ENCODE assay signal across 8 cellular contexts in the genomic region with DNA sequence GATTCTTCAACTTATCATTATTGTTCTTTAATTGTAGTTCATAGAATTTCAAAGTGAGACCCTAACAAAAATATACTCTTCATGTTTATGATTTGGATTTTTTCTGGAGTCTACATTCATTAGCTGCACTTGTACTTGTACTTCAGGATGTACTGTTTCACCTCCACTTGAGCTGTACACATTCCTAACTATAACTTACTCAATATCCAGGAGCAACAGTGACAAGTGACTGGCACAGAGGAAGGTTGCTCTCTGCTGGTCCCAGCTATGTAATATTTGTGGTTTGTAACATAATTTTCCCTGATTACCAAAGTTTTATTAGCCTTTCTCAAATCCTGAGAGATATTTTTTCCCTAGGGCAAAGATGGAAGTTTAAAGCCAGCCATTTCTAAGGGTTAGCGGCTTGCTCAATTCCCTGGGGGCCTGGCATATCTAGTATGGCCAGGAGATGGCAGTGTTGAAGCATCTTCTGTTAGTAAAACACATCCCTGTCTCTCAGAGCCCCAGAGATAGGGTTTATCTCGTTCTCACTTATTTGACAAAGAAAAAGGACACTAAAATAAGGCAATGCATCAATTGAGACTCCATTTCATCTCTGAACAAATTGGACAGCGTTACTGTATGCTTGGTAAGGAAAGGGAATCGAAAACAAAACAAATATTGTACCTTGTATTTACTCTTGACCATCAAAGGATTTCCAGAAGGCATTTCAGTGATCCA. TPM values are rescaled to one million over a fixed set of nuclear protein-coding genes. Genes with fewer than 3 reads are reported as not detected.
DNase-seq lines count a peak whose midpoint lies in the region; ATAC-seq, FAIRE-seq and TF ChIP-seq lines count a peak whose summit lies in the region.

No MANE protein-coding gene starts in this region.

- DNase-seq in A673 (ENCODE audit: low spot score) (peak; percentile 80), NCI-H1694 treated with DMSO at 0.1 percent for 48 hours (lab: John Stamatoyannopoulos, UW) (peak; percentile 20), chondrocyte (ENCODE audit: low spot score) (no peak), HepG2 (ENCODE audit: low spot score) (peak; percentile 46)
- DNase-seq in stimulated activated CD8-positive, alpha-beta memory T cell treated with anti-CD3 and anti-CD28 coated beads, Interleukin-12 subunit alpha, Interleukin-12 subunit beta, amount 100 ng/mL, for 4 hours (ENCODE audit: low read depth), result peak; percentile 1

- peaks cover 2% of the 10 kb centered on the region for H3K4me1 Mint-ChIP-seq in chondrocyte (ENCODE audit: low read depth)

- 2% methylated on average over 4 of the region's 4 CpGs for WGBS in HepG2 (ENCODE audit: low lambda C conversion rate)

- H3K4me1 ChIP-seq in A673 (ENCODE audit: insufficient read depth, low read length, poor library complexity, severe bottlenecking) (no peaks in the 10 kb centered on the region), HepG2 (ENCODE audit: insufficient read depth, low read length) (no peaks in the 10 kb centered on the region)

- H3K27ac ChIP-seq in A673 (ENCODE audit: low read depth, low read length, poor library complexity, severe bottlenecking) (no peak overlapping the region), VCaP (no peak overlapping the region), HepG2 (ENCODE audit: extremely low read length, insufficient read depth, low read length) (no peak overlapping the region)

- no peak overlapping the region for H3K4me2 ChIP-seq in HepG2 (ENCODE audit: low read depth, low read length)

- no peaks in the 10 kb centered on the region for H3K9me3 Mint-ChIP-seq in chondrocyte (ENCODE audit: low read depth)

- ATAC-seq in HG02763 (IDR thresholded peaks at IDR 0.05; ENCODE audit: unreplicated experiment) (peak; percentile 80), HepG2 (peak; percentile 86)

- no peak overlapping the region for H3K4me3 ChIP-seq in A673 (ENCODE audit: low read depth, low read length, poor library complexity, severe bottlenecking)
- no peak overlapping the region for H3K4me3 ChIP-seq in HepG2 (replicated peaks in 1 of 3; ENCODE audit: insufficient read depth in 1 of 3, low read depth in 2 of 3, low read length in 3 of 3)

- no peak overlapping the region for H3K9ac ChIP-seq in HepG2 (ENCODE audit: insufficient read depth, low read depth, low read length)

- no peaks in the 10 kb centered on the region for H3K9me3 ChIP-seq in A673 (ENCODE audit: low read depth, low read length, poor library complexity, severe bottlenecking)
- no peaks in the 10 kb centered on the region for H3K9me3 ChIP-seq in HepG2 (ENCODE audit: low read length)

- H3K27ac Mint-ChIP-seq in chondrocyte (ENCODE audit: unreplicated experiment), result no peak overlapping the region

- no peak for FAIRE-seq in HepG2 (lab: Jason Lieb, UNC)

- H3K27me3 ChIP-seq in A673 (replicated peaks; ENCODE audit: insufficient read depth, low read depth, low read length, poor library complexity), result no peaks in the 10 kb centered on the region
- peaks cover 0 to 4% of the 10 kb centered on the region in 2 experiments; a peak in 1 of 5 replicates for H3K27me3 ChIP-seq in HepG2 (ENCODE audit: control insufficient read depth in 1 of 2, insufficient read depth in 2 of 2, low read length in 2 of 2)

- peaks cover 29% of the 10 kb centered on the region for H3K27me3 Mint-ChIP-seq in chondrocyte (ENCODE audit: low read depth)

- no peak for TF ChIP-seq EP300 in HepG2 (IDR thresholded peaks at IDR 0.05; ENCODE audit: low read depth in 2 of 2, low read length in 2 of 2)
- TF ChIP-seq EP300 in HepG2 (CRISPR knock-in tag; IDR thresholded peaks at IDR 0.05; ENCODE audit: borderline replicate concordance), result no peak

- CTCF ChIA-PET in A673 (lab: Charles Lee), result no interaction called here
- CTCF ChIA-PET in HepG2 (lab: Yijun Ruan, JAX; ENCODE audit: low intra/inter-chr PET ratio, low total read pairs), result interaction anchor here (1.5 to 3.0 kb wide), 3 partner anchors 167 to 684 kb away, joined by 5 to 18 read pairs (median 6); a partner anchor contains a TSS

- TF ChIP-seq RAD21 in HepG2 (CRISPR knock-in tag; IDR thresholded peaks at IDR 0.05), result peak; percentile 33; the same call in 1 of the 2 replicates

- no peak overlapping the region for H3K4me3 Mint-ChIP-seq in chondrocyte (ENCODE audit: unreplicated experiment)

- POLR2A ChIA-PET in A673 (lab: Charles Lee; ENCODE audit: low non-redundant PET) (no interaction called here), HepG2 (lab: Yijun Ruan, JAX) (no interaction called here)

- H3K36me3 Mint-ChIP-seq in chondrocyte (ENCODE audit: low read depth), result no peaks in the 10 kb centered on the region

- in situ Hi-C loops in HepG2 (cut with HindIII; ENCODE audit: extremely low pct_ligation_motif_present, low pct_unique_long_range_greater_than_20kb), result loop anchor here (10.0 kb wide), 1 partner anchor 261 kb away; a partner anchor contains a TSS

- TF ChIP-seq CTCF in A673 (conservative IDR thresholded peaks at IDR 0.05; ENCODE audit: low read depth, low read length) (peak; percentile 75), GM12873 (IDR thresholded peaks at IDR 0.05; ENCODE audit: insufficient read depth, low read depth, low read length, missing control alignments) (peak; percentile 80), VCaP (conservative IDR thresholded peaks at IDR 0.05) (peak; percentile 88), chondrocyte (IDR thresholded peaks at IDR 0.05) (peak; percentile 92), HepG2 (CRISPR knock-in tag; IDR thresholded peaks at IDR 0.05) (peak; percentile 76)

- H3K79me2 ChIP-seq in HepG2 (ENCODE audit: insufficient read depth, low read length), result no peaks in the 10 kb centered on the region

- no TSS peak for BruUV-seq in A673 (replicated peaks; lab: Mats Ljungman, UMichigan)
- BruUV-seq in HepG2 (replicated peaks; lab: Mats Ljungman, UMichigan), result no TSS peak

- no peak for TF ChIP-seq POLR2A in HepG2 (IDR thresholded peaks at IDR 0.05; ENCODE audit: insufficient read depth in 1 of 2, low read depth in 2 of 2, low read length in 2 of 2)

- H3K36me3 ChIP-seq in A673 (ENCODE audit: insufficient read depth, low read length, poor library complexity, severe bottlenecking), result no peaks in the 10 kb centered on the region
- no peaks in the 10 kb centered on the region for H3K36me3 ChIP-seq in HepG2 (replicated peaks in 1 of 2; ENCODE audit: control insufficient read depth in 1 of 2, insufficient read depth in 2 of 2, low read length in 2 of 2)

- no peaks in the 10 kb centered on the region for H4K20me1 ChIP-seq in HepG2 (ENCODE audit: insufficient read depth, low read length)

- no peak overlapping the region for H2AFZ ChIP-seq in HepG2 (ENCODE audit: low read length)

- intact Hi-C loops in A673 (cut with micrococcal nuclease; ENCODE audit: unreplicated experiment), result loop anchor here (1.0 to 10.0 kb wide), 6 partner anchors 168 to 761 kb away; a partner anchor contains a TSS
- intact Hi-C loops in HepG2 (cut with micrococcal nuclease; ENCODE audit: unreplicated experiment), result no loop called here

RNA-seq across cellular contexts. Expression of a gene that starts 14.2 kb away (rescaled TPM):
- not detected in 2 replicates for total RNA-seq in A673 (2021)
- not detected in 3 replicates for total RNA-seq in chondrocyte
- not detected in 2 replicates for total RNA-seq in HepG2 (2016; rRNA removed; fragmentation: Illumina TruSeq; extraction: Trizol)
- not detected in 2 replicates for total RNA-seq in HepG2 (2016; cell fraction: cytosol; rRNA removed; fragmentation: Illumina TruSeq; extraction: Trizol; ENCODE audit: low read depth)
- not detected in 2 replicates for total RNA-seq in HepG2 (2016; cell fraction: insoluble cytoplasmic fraction; rRNA removed; fragmentation: Illumina TruSeq; extraction: Trizol)
- not detected in 2 replicates for total RNA-seq in HepG2 (2016; cell fraction: membrane; rRNA removed; fragmentation: Illumina TruSeq; extraction: Trizol)
- total RNA-seq in HepG2 (2016; cell fraction: nucleus; rRNA removed; fragmentation: Illumina TruSeq; extraction: Trizol), result not detected in 2 replicates
- polyA plus RNA-seq in HepG2 (2011; rRNA removed), result not detected in 2 replicates
- polyA plus RNA-seq in HepG2 (2011; cell fraction: cytosol; rRNA removed), result not detected in 2 replicates
- polyA plus RNA-seq in HepG2 (2011; cell fraction: nucleus; rRNA removed), result not detected in 2 replicates
- polyA plus RNA-seq in HepG2 (2012), result not detected in 2 replicates
- not detected in 2 replicates for polyA plus RNA-seq in HepG2 (2016; cell fraction: cytosol; fragmentation: Illumina TruSeq; extraction: Trizol; ENCODE audit: low read depth)
- not detected in 2 replicates for polyA plus RNA-seq in HepG2 (2016; cell fraction: insoluble cytoplasmic fraction; fragmentation: Illumina TruSeq; extraction: Trizol; ENCODE audit: low read depth)
- not detected in 2 replicates for polyA plus RNA-seq in HepG2 (2016; cell fraction: membrane; fragmentation: Illumina TruSeq; extraction: Trizol; ENCODE audit: low read depth)
- polyA plus RNA-seq in HepG2 (2016; cell fraction: nucleus; fragmentation: Illumina TruSeq; extraction: Trizol; ENCODE audit: insufficient read depth, low read depth), result not detected in 2 replicates
- polyA minus RNA-seq in HepG2 (2011; rRNA and poly(A)+ RNA removed; ENCODE audit: low replicate concordance), result not detected in 2 replicates
- polyA minus RNA-seq in HepG2 (2011; cell fraction: cytosol; rRNA and poly(A)+ RNA removed), result not detected in 2 replicates
- polyA minus RNA-seq in HepG2 (2011; cell fraction: nucleus; rRNA and poly(A)+ RNA removed), result not detected in 2 replicates

RNA-seq across cellular contexts. Expression of a gene that starts 30.6 kb away (rescaled TPM):
- total RNA-seq in A673 (2021), result not detected in 2 replicates
- not detected in 3 replicates for total RNA-seq in chondrocyte
- total RNA-seq in HepG2 (2016; rRNA removed; fragmentation: Illumina TruSeq; extraction: Trizol), result not detected in 2 replicates
- not detected in 2 replicates for total RNA-seq in HepG2 (2016; cell fraction: cytosol; rRNA removed; fragmentation: Illumina TruSeq; extraction: Trizol; ENCODE audit: low read depth)
- total RNA-seq in HepG2 (2016; cell fraction: insoluble cytoplasmic fraction; rRNA removed; fragmentation: Illumina TruSeq; extraction: Trizol), result not detected in 2 replicates
- not detected in 2 replicates for total RNA-seq in HepG2 (2016; cell fraction: membrane; rRNA removed; fragmentation: Illumina TruSeq; extraction: Trizol)
- not detected in 2 replicates for total RNA-seq in HepG2 (2016; cell fraction: nucleus; rRNA removed; fragmentation: Illumina TruSeq; extraction: Trizol)
- polyA plus RNA-seq in HepG2 (2011; rRNA removed), result not detected in 2 replicates
- polyA plus RNA-seq in HepG2 (2011; cell fraction: cytosol; rRNA removed), result not detected in 2 replicates
- not detected in 2 replicates for polyA plus RNA-seq in HepG2 (2011; cell fraction: nucleus; rRNA removed)
- polyA plus RNA-seq in HepG2 (2012), result not detected in 2 replicates
- polyA plus RNA-seq in HepG2 (2016; cell fraction: cytosol; fragmentation: Illumina TruSeq; extraction: Trizol; ENCODE audit: low read depth), result not detected in 2 replicates
- polyA plus RNA-seq in HepG2 (2016; cell fraction: insoluble cytoplasmic fraction; fragmentation: Illumina TruSeq; extraction: Trizol; ENCODE audit: low read depth), result not detected in 2 replicates
- polyA plus RNA-seq in HepG2 (2016; cell fraction: membrane; fragmentation: Illumina TruSeq; extraction: Trizol; ENCODE audit: low read depth), result not detected in 2 replicates
- polyA plus RNA-seq in HepG2 (2016; cell fraction: nucleus; fragmentation: Illumina TruSeq; extraction: Trizol; ENCODE audit: insufficient read depth, low read depth), result not detected in 2 replicates
- not detected in 2 replicates for polyA minus RNA-seq in HepG2 (2011; rRNA and poly(A)+ RNA removed; ENCODE audit: low replicate concordance)
- not detected in 2 replicates for polyA minus RNA-seq in HepG2 (2011; cell fraction: cytosol; rRNA and poly(A)+ RNA removed)
- not detected in 2 replicates for polyA minus RNA-seq in HepG2 (2011; cell fraction: nucleus; rRNA and poly(A)+ RNA removed)

RNA-seq across cellular contexts. Expression of a gene that starts 54.6 kb away (rescaled TPM):
- total RNA-seq in A673 (2021) (not detected in 2 replicates), chondrocyte (not detected in 3 replicates), HepG2 (2016; rRNA removed; fragmentation: Illumina TruSeq; extraction: Trizol) (not detected in 2 replicates)
- total RNA-seq in HepG2 (2016; cell fraction: cytosol; rRNA removed; fragmentation: Illumina TruSeq; extraction: Trizol; ENCODE audit: low read depth), result not detected in 2 replicates
- total RNA-seq in HepG2 (2016; cell fraction: insoluble cytoplasmic fraction; rRNA removed; fragmentation: Illumina TruSeq; extraction: Trizol), result not detected in 2 replicates
- total RNA-seq in HepG2 (2016; cell fraction: membrane; rRNA removed; fragmentation: Illumina TruSeq; extraction: Trizol), result not detected in 2 replicates
- not detected in 2 replicates for total RNA-seq in HepG2 (2016; cell fraction: nucleus; rRNA removed; fragmentation: Illumina TruSeq; extraction: Trizol)
- not detected in 2 replicates for polyA plus RNA-seq in HepG2 (2011; rRNA removed)
- polyA plus RNA-seq in HepG2 (2011; cell fraction: cytosol; rRNA removed), result not detected in 2 replicates
- polyA plus RNA-seq in HepG2 (2011; cell fraction: nucleus; rRNA removed), result not detected in 2 replicates
- polyA plus RNA-seq in HepG2 (2012), result not detected in 2 replicates
- polyA plus RNA-seq in HepG2 (2016; cell fraction: cytosol; fragmentation: Illumina TruSeq; extraction: Trizol; ENCODE audit: low read depth), result not detected in 2 replicates
- not detected in 2 replicates for polyA plus RNA-seq in HepG2 (2016; cell fraction: insoluble cytoplasmic fraction; fragmentation: Illumina TruSeq; extraction: Trizol; ENCODE audit: low read depth)
- not detected in 2 replicates for polyA plus RNA-seq in HepG2 (2016; cell fraction: membrane; fragmentation: Illumina TruSeq; extraction: Trizol; ENCODE audit: low read depth)
- not detected in 2 replicates for polyA plus RNA-seq in HepG2 (2016; cell fraction: nucleus; fragmentation: Illumina TruSeq; extraction: Trizol; ENCODE audit: insufficient read depth, low read depth)
- not detected in 2 replicates for polyA minus RNA-seq in HepG2 (2011; rRNA and poly(A)+ RNA removed; ENCODE audit: low replicate concordance)
- polyA minus RNA-seq in HepG2 (2011; cell fraction: cytosol; rRNA and poly(A)+ RNA removed), result not detected in 2 replicates
- not detected in 2 replicates for polyA minus RNA-seq in HepG2 (2011; cell fraction: nucleus; rRNA and poly(A)+ RNA removed)
